14 cellular contexts compared by ENCODE assay signal in genomic region chr6:107304421-107305025, GRCh38.
DNase-seq lines count a peak whose midpoint lies in the region; ATAC-seq lines count a peak whose summit lies in the region.
"Had no signal": no experiment of that assay in that cellular context is flagged by ENCODE, and none has a peak within 500 bp of the region (broad histone marks: within the 10 kb centered on the region; RNA-seq: fewer than 3 reads in every experiment).

No MANE protein-coding gene starts in this region.

- ATAC-seq in GM21447 (IDR thresholded peaks at IDR 0.05; ENCODE audit: unreplicated experiment): no peak

- no peaks in the 10 kb centered on the region for H3K36me3 ChIP-seq in effector memory CD4-positive, alpha-beta T cell (ENCODE audit: control insufficient read depth, insufficient read depth, low read length)
- H3K36me3 ChIP-seq: SJCRH30 had no signal

- no peak overlapping the region for H3K27ac ChIP-seq in effector memory CD4-positive, alpha-beta T cell (ENCODE audit: insufficient read depth, low read length, poor library complexity, severe bottlenecking)
- H3K27ac ChIP-seq: coronary artery, SJCRH30 had no signal

- no peak overlapping the region for H3K4me3 ChIP-seq in effector memory CD4-positive, alpha-beta T cell (ENCODE audit: insufficient read depth, low read depth, low read length, poor library complexity, severe bottlenecking)
- H3K4me3 ChIP-seq: coronary artery, SJCRH30 had no signal

- DNase-seq in Daoy (ENCODE audit: low read depth) (peak; percentile 52), HT-29 (ENCODE audit: low spot score) (peak; percentile 9), amniotic epithelial cell (ENCODE audit: low read depth) (peak; percentile 84), renal cortical epithelial cell (ENCODE audit: low read depth) (peak; percentile 87), KBM-7 (no peak), NCI-H82 treated with DMSO at 0.1 percent for 48 hours (lab: John Stamatoyannopoulos, UW; ENCODE audit: unreplicated experiment) (no peak)
- no peak for DNase-seq in effector memory CD4-positive, alpha-beta T cell
- DNase-seq: activated B cell treated with CpG ODN at 0.5 μM for 24 hours; CD4-positive, alpha-beta memory T cell; NCI-H146; NCI-H69; SJCRH30 had no signal

- H3K27me3 ChIP-seq in effector memory CD4-positive, alpha-beta T cell (replicated peaks; ENCODE audit: control insufficient read depth, insufficient read depth, low read length, poor library complexity, severe bottlenecking): no peaks in the 10 kb centered on the region
- H3K27me3 ChIP-seq: SJCRH30 had no signal

- in situ Hi-C loops in KBM-7 (cut with MboI; ENCODE audit: low pct_unique_long_range_greater_than_20kb, low sequenced_read_pairs): no loop called here

- H3K9me3 ChIP-seq in effector memory CD4-positive, alpha-beta T cell (ENCODE audit: control insufficient read depth, low read length): no peaks in the 10 kb centered on the region
- H3K9me3 ChIP-seq: SJCRH30 had no signal

- H3K4me1 ChIP-seq in effector memory CD4-positive, alpha-beta T cell (ENCODE audit: control insufficient read depth, insufficient read depth, low read length, poor library complexity, severe bottlenecking): no peaks in the 10 kb centered on the region

Comparison
In these comparisons a context has a peak if more than half of its experiments do, and no peak if none do; other contexts are left out.
1. DNase-seq: peak in Daoy (single experiment), HT-29 (single experiment), amniotic epithelial cell (single experiment) and renal cortical epithelial cell (single experiment); none in KBM-7 (single experiment), effector memory CD4-positive, alpha-beta T cell (0 of 3) and NCI-H82 treated with DMSO at 0.1 percent for 48 hours (single experiment).